8 cellular contexts compared by ENCODE assay signal in the genomic region with DNA sequence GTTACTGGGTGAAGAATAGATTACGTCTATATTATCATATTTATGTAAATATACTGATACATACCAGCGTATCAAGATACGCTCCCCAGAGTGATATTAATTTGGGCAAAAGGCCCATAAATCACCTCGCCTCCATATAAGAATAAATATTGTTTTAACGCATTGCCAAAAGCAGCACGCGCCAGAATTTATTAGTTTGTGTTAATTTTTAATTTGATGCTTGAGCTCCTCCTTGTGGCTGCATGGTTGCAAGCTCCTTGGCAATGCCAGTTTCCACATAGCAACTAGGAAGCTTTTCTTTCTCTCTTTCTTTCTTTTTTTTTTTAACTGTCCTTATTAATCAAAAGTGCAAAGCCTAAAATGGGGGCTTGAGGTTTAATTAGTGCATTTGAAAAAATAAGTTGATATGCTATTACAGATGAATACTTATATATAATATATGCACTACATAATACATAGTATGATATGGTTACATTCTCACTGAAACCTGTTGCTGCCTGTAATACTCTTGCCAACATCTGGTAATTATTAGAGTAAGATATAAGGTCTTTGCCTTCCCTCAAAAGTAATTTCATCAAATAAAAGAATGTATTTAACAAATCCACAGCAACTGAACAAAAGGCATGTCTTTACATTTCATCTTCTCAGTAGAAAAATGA.
A peak's percentile ranks its signal among the peaks of the same experiment; 100 is the strongest.
DNase-seq lines count a peak whose midpoint lies in the region; ATAC-seq and TF ChIP-seq lines count a peak whose summit lies in the region.

No MANE protein-coding gene starts in this region.

- no peaks in the 10 kb centered on the region for H3K36me3 Mint-ChIP-seq in mesothelial cell of epicardium
- H3K36me3 Mint-ChIP-seq in activated T-helper 17 cell treated with anti-CD3 and anti-CD28 coated beads, Interleukin-2, amount 50 U/mL, for 72 hours (ENCODE audit: low read depth) = no peaks in the 10 kb centered on the region

- TF ChIP-seq CTCF in A673 (conservative IDR thresholded peaks at IDR 0.05; ENCODE audit: low read depth, low read length) = peak; percentile 68
- peak; percentile 64 for TF ChIP-seq CTCF in GM12864 (IDR thresholded peaks at IDR 0.05; ENCODE audit: low read depth, low read length, missing control alignments)
- TF ChIP-seq CTCF in dorsolateral prefrontal cortex (IDR thresholded peaks at IDR 0.05 in 54 of 56, conservative IDR thresholded peaks at IDR 0.05 in 2 of 56; ENCODE audit: low read depth in 1 of 56, partially characterized antibody in 56 of 56) = peak; percentile 39 to 87 (median 76)
- TF ChIP-seq CTCF in mesothelial cell of epicardium (IDR thresholded peaks at IDR 0.05; ENCODE audit: unreplicated experiment) = peak; percentile 60

- ATAC-seq in HG02884 (IDR thresholded peaks at IDR 0.05; ENCODE audit: unreplicated experiment) = peak; percentile 34
- no peak for ATAC-seq in activated T-helper 17 cell treated with anti-CD3 and anti-CD28 coated beads, Interleukin-2, amount 50 U/mL, for 72 hours (replicated peaks)

- intact Hi-C loops in A673 (cut with micrococcal nuclease; ENCODE audit: unreplicated experiment) (no loop called here), dorsolateral prefrontal cortex (cut with DNase I) (loop anchor here (5.0 kb wide), 2 partner anchors 398 to 783 kb away; no protein-coding TSS in a partner anchor)

- H3K27ac Mint-ChIP-seq in mesothelial cell of epicardium = no peak overlapping the region
- H3K27ac Mint-ChIP-seq in activated T-helper 17 cell treated with anti-CD3 and anti-CD28 coated beads, Interleukin-2, amount 50 U/mL, for 72 hours = no peak overlapping the region

- no peaks in the 10 kb centered on the region for H3K9me3 Mint-ChIP-seq in mesothelial cell of epicardium
- H3K9me3 Mint-ChIP-seq in activated T-helper 17 cell treated with anti-CD3 and anti-CD28 coated beads, Interleukin-2, amount 50 U/mL, for 72 hours = no peaks in the 10 kb centered on the region

- H3K4me3 Mint-ChIP-seq in mesothelial cell of epicardium = no peak overlapping the region
- H3K4me3 Mint-ChIP-seq in activated T-helper 17 cell treated with anti-CD3 and anti-CD28 coated beads, Interleukin-2, amount 50 U/mL, for 72 hours = no peak overlapping the region

- POLR2A ChIA-PET in A673 (lab: Charles Lee; ENCODE audit: low non-redundant PET) = no interaction called here

- no peaks in the 10 kb centered on the region for H3K36me3 ChIP-seq in A673 (ENCODE audit: insufficient read depth, low read length, poor library complexity, severe bottlenecking)

- no peaks in the 10 kb centered on the region for H3K4me1 ChIP-seq in A673 (ENCODE audit: insufficient read depth, low read length, poor library complexity, severe bottlenecking)

- peaks cover 9% of the 10 kb centered on the region for H3K4me1 Mint-ChIP-seq in mesothelial cell of epicardium
- H3K4me1 Mint-ChIP-seq in activated T-helper 17 cell treated with anti-CD3 and anti-CD28 coated beads, Interleukin-2, amount 50 U/mL, for 72 hours = no peaks in the 10 kb centered on the region

- peaks cover 9% of the 10 kb centered on the region for H3K27me3 Mint-ChIP-seq in mesothelial cell of epicardium (ENCODE audit: low read depth)
- H3K27me3 Mint-ChIP-seq in activated T-helper 17 cell treated with anti-CD3 and anti-CD28 coated beads, Interleukin-2, amount 50 U/mL, for 72 hours = no peaks in the 10 kb centered on the region

- no peaks in the 10 kb centered on the region for H3K9me3 ChIP-seq in A673 (ENCODE audit: low read depth, low read length, poor library complexity, severe bottlenecking)

- H3K27ac ChIP-seq in A673 (ENCODE audit: low read depth, low read length, poor library complexity, severe bottlenecking) (no peak overlapping the region), dorsolateral prefrontal cortex (peak overlapping the region in 2 of 59 donors; percentile 29 to 62)

- H3K4me3 ChIP-seq in A673 (ENCODE audit: low read depth, low read length, poor library complexity, severe bottlenecking) = no peak overlapping the region
- no peak overlapping the region for H3K4me3 ChIP-seq in GM12864 (ENCODE audit: low read depth, low read length)
- H3K4me3 ChIP-seq in dorsolateral prefrontal cortex = peak overlapping the region in 39 of 59 donors; percentile 3 to 55 (median 36)

- DNase-seq in A673 (ENCODE audit: low spot score) (peak; percentile 34), GM12864 (ENCODE audit: low read depth) (peak; percentile 7), NOMO-1 treated with DMSO at 0.1 percent for 48 hours (lab: John Stamatoyannopoulos, UW; ENCODE audit: unreplicated experiment) (peak; percentile 34), dorsolateral prefrontal cortex (peak in 4 of 10 donors; percentile 28 to 67 (median 36)), mesothelial cell of epicardium (ENCODE audit: low spot score in 2 of 2, unreplicated experiment in 2 of 2) (no peak)
- no peak for DNase-seq in activated CD4-positive, CD25-positive, alpha-beta regulatory T cell treated with anti-CD3 and anti-CD28 coated beads, Interleukin-2, amount 50 U/mL, for 72 hours

- CTCF ChIA-PET in A673 (lab: Charles Lee) = interaction anchor here (0.7 kb wide), 1 partner anchor 256 kb away, joined by 4 read pairs; no protein-coding TSS in a partner anchor

- no TSS peak for BruUV-seq in A673 (replicated peaks; lab: Mats Ljungman, UMichigan)

- H3K27me3 ChIP-seq in A673 (replicated peaks; ENCODE audit: insufficient read depth, low read depth, low read length, poor library complexity) (no peaks in the 10 kb centered on the region), dorsolateral prefrontal cortex (no peaks in the 10 kb centered on the region)

Comparison
In these comparisons a context has a peak if more than half of its experiments do, and no peak if none do; other contexts are left out.
1. DNase-seq: peak in A673 (single experiment), GM12864 (single experiment) and NOMO-1 treated with DMSO at 0.1 percent for 48 hours (single experiment); none in mesothelial cell of epicardium (0 of 2) and activated CD4-positive, CD25-positive, alpha-beta regulatory T cell treated with anti-CD3 and anti-CD28 coated beads, Interleukin-2, amount 50 U/mL, for 72 hours (single experiment).
2. H3K4me3 ChIP-seq: peak in dorsolateral prefrontal cortex (39 of 59); none in A673 (single experiment) and GM12864 (single experiment).
3. Peak in every context shown above with its lines, with median percentiles within 50 percentile points of each other: CTCF ChIP-seq.